ENCODE assay signal across 20 cellular contexts in genomic region chr9:35273591-35273990, GRCh38.
DNase-seq lines count a peak whose midpoint lies in the region; ATAC-seq, FAIRE-seq and TF ChIP-seq lines count a peak whose summit lies in the region.
"Had no signal": no experiment of that assay in that cellular context is flagged by ENCODE, and none has a peak within 500 bp of the region (broad histone marks: within the 10 kb centered on the region; RNA-seq: fewer than 3 reads in every experiment).

No MANE protein-coding gene starts in this region.

- H3K36me3 ChIP-seq in GM12878 (ENCODE audit: control insufficient read depth in 2 of 2, insufficient read depth in 2 of 2, low read length in 1 of 2), result no peaks in the 10 kb centered on the region
- H3K36me3 ChIP-seq: SJCRH30 had no signal

- no peak overlapping the region for H2AFZ ChIP-seq in GM12878 (ENCODE audit: control insufficient read depth, low read depth, low read length)

- RAD21 ChIA-PET in GM12878 (lab: Charles Lee; ENCODE audit: unreplicated experiment), result no interaction called here

- no peak overlapping the region for H3K4me2 ChIP-seq in GM12878 (ENCODE audit: control insufficient read depth, insufficient read depth)

- H4K20me1 ChIP-seq in GM12878 (ENCODE audit: control insufficient read depth, insufficient read depth), result no peaks in the 10 kb centered on the region

- no peaks in the 10 kb centered on the region for H3K9me3 Mint-ChIP-seq in natural killer cell treated with Interleukin-12 subunit alpha and Interleukin-12 subunit beta and Interleukin-15 and Interleukin-18, amount 100 ng/mL, for 72 hours
- no peaks in the 10 kb centered on the region for H3K9me3 Mint-ChIP-seq in natural killer cell
- H3K9me3 Mint-ChIP-seq: CD4-positive, CD25-positive, alpha-beta regulatory T cell had no signal

- peak in 1 of 2 donors; percentile 83 for ATAC-seq in natural killer cell treated with Interleukin-12 subunit alpha and Interleukin-12 subunit beta and Interleukin-15 and Interleukin-18, amount 100 ng/mL, for 72 hours
- ATAC-seq in natural killer cell (no peak), HG02798 (IDR thresholded peaks at IDR 0.05; ENCODE audit: poor library complexity, unreplicated experiment) (peak; percentile 50), GM12878 (peak; percentile 74)

- intact Hi-C loops in natural killer cell (cut with micrococcal nuclease), result no loop called here
- intact Hi-C loops in GM12878 (cut with micrococcal nuclease; ENCODE audit: unreplicated experiment), result no loop called here

- no peak for DNase-seq in natural killer cell treated with Interleukin-12 subunit alpha and Interleukin-12 subunit beta and Interleukin-15 and Interleukin-18, amount 100 ng/mL, for 72 hours (ENCODE audit: low spot score)
- DNase-seq in natural killer cell (no peak), GM12878 (ENCODE audit: low read depth, low spot score) (no peak), urothelium cell line (ENCODE audit: low spot score) (no peak), NCI-H69 (lab: John Stamatoyannopoulos, UW) (no peak), NCI-H526 treated with DMSO at 0.1 percent for 48 hours (lab: John Stamatoyannopoulos, UW) (no peak), DMS79 treated with DMSO at 0.1 percent for 48 hours (lab: John Stamatoyannopoulos, UW) (no peak)
- DNase-seq: Caco-2; CD4-positive, CD25-positive, alpha-beta regulatory T cell; DMS153; GOT3; NCI-H1930; NCI-H748 treated with DMSO at 0.1 percent for 48 hours; OCI-M1; RPMI8226; SJCRH30 had no signal

- POLR2A ChIA-PET in GM12878 (lab: Charles Lee), result no interaction called here

- no peak for TF ChIP-seq EP300 in GM12878 (IDR thresholded peaks at IDR 0.05; ENCODE audit: borderline replicate concordance in 1 of 2, control insufficient read depth in 1 of 2, low read depth in 2 of 2, low read length in 2 of 2)

- H3K27me3 Mint-ChIP-seq in natural killer cell treated with Interleukin-12 subunit alpha and Interleukin-12 subunit beta and Interleukin-15 and Interleukin-18, amount 100 ng/mL, for 72 hours, result peaks cover 6 to 28% of the 10 kb centered on the region in 2 donors
- H3K27me3 Mint-ChIP-seq in natural killer cell (ENCODE audit: low read depth in 2 of 2), result peaks cover 10 to 35% of the 10 kb centered on the region in 2 donors

- H3K79me2 ChIP-seq in GM12878 (ENCODE audit: control insufficient read depth, insufficient read depth, low read length), result no peaks in the 10 kb centered on the region

- no peak overlapping the region for H3K9ac ChIP-seq in GM12878 (ENCODE audit: control insufficient read depth, insufficient read depth, low read length)

- no peaks in the 10 kb centered on the region for H3K27me3 ChIP-seq in GM12878 (replicated peaks in 1 of 2; ENCODE audit: control insufficient read depth in 2 of 2, insufficient read depth in 2 of 2, low read length in 1 of 2)
- H3K27me3 ChIP-seq: SJCRH30 had no signal

- in situ Hi-C loops in GM12878 (cut with MboI), result no loop called here

- 0% methylated on average over 5 of the region's 5 CpGs for WGBS in GM12878 (ENCODE audit: insufficient coverage, insufficient replicate concordance, low lambda C conversion rate, missing lambda C conversion rate)

- TF ChIP-seq RAD21 in GM12878 (IDR thresholded peaks at IDR 0.05; ENCODE audit: insufficient read depth, low read depth, low read length), result no peak

- no peak overlapping the region for H3K4me3 ChIP-seq in GM12878
- H3K4me3 ChIP-seq: SJCRH30 had no signal

- H3K9me3 ChIP-seq in GM12878 (replicated peaks; ENCODE audit: control insufficient read depth, insufficient read depth, low read length), result no peaks in the 10 kb centered on the region
- H3K9me3 ChIP-seq: Caco-2, SJCRH30 had no signal

- TF ChIP-seq POLR2A in GM12878 (IDR thresholded peaks at IDR 0.05; ENCODE audit: low read depth, low read length), result no peak

- SMC1A ChIA-PET in GM12878 (lab: Charles Lee; ENCODE audit: uncharacterized antibody, unreplicated experiment), result no interaction called here

- no peaks in the 10 kb centered on the region for H3K36me3 Mint-ChIP-seq in natural killer cell treated with Interleukin-12 subunit alpha and Interleukin-12 subunit beta and Interleukin-15 and Interleukin-18, amount 100 ng/mL, for 72 hours
- no peaks in the 10 kb centered on the region for H3K36me3 Mint-ChIP-seq in natural killer cell
- H3K36me3 Mint-ChIP-seq: CD4-positive, CD25-positive, alpha-beta regulatory T cell had no signal

- peaks cover 8 to 44% of the 10 kb centered on the region in 2 donors for H3K4me1 Mint-ChIP-seq in natural killer cell treated with Interleukin-12 subunit alpha and Interleukin-12 subunit beta and Interleukin-15 and Interleukin-18, amount 100 ng/mL, for 72 hours (ENCODE audit: low read depth in 2 of 2)
- peaks cover 5% of the 10 kb centered on the region in 2 donors for H3K4me1 Mint-ChIP-seq in natural killer cell

- no TSS peak for BruUV-seq in GM12878 (replicated peaks; lab: Mats Ljungman, UMichigan)

- H3K4me3 Mint-ChIP-seq in natural killer cell treated with Interleukin-12 subunit alpha and Interleukin-12 subunit beta and Interleukin-15 and Interleukin-18, amount 100 ng/mL, for 72 hours, result peak overlapping the region; percentile 47
- H3K4me3 Mint-ChIP-seq in natural killer cell, result no peak overlapping the region
- H3K4me3 Mint-ChIP-seq: B cell; CD4-positive, CD25-positive, alpha-beta regulatory T cell had no signal

- no peak overlapping the region for H3K27ac Mint-ChIP-seq in natural killer cell treated with Interleukin-12 subunit alpha and Interleukin-12 subunit beta and Interleukin-15 and Interleukin-18, amount 100 ng/mL, for 72 hours
- no peak overlapping the region for H3K27ac Mint-ChIP-seq in natural killer cell
- H3K27ac Mint-ChIP-seq: B cell; CD4-positive, CD25-positive, alpha-beta regulatory T cell had no signal

- TF ChIP-seq CTCF in natural killer cell (IDR thresholded peaks at IDR 0.05) (no peak), GM12878 (IDR thresholded peaks at IDR 0.05 in 2 of 3, conservative IDR thresholded peaks at IDR 0.05 in 1 of 3; ENCODE audit: control insufficient read depth in 2 of 3, extremely low read depth in 1 of 3, insufficient read depth in 1 of 3, low read depth in 3 of 3, low read length in 3 of 3) (no peak)

- no peak overlapping the region for H3K27ac ChIP-seq in GM12878 (ENCODE audit: control insufficient read depth, insufficient read depth)
- H3K27ac ChIP-seq: HL-60, SJCRH30 had no signal

- peaks cover 5% of the 10 kb centered on the region for H3K4me1 ChIP-seq in GM12878 (ENCODE audit: control insufficient read depth, insufficient read depth, low read length)
- H3K4me1 ChIP-seq: Caco-2, SJCRH30 had no signal

- no peak for FAIRE-seq in GM12878 (lab: Jason Lieb, UNC)
- FAIRE-seq in urothelium cell line (lab: Jason Lieb, UNC), result peak; percentile 42
- FAIRE-seq: HTR-8/SVneo had no signal

- CTCF ChIA-PET in GM12878 (lab: Yijun Ruan, JAX), result no interaction called here

TF ChIP-seq in GM12878, 131 proteins besides CTCF, POLR2A, EP300 and RAD21:
- no peak for TF ChIP-seq IRF5 (IDR thresholded peaks at IDR 0.05; ENCODE audit: borderline replicate concordance)

Comparison
In these comparisons a context has a peak if more than half of its experiments do, and no peak if none do; other contexts are left out.
1. ATAC-seq: peak in HG02798 (single experiment) and GM12878 (single experiment); none in natural killer cell (0 of 3).